In the genomic region with DNA sequence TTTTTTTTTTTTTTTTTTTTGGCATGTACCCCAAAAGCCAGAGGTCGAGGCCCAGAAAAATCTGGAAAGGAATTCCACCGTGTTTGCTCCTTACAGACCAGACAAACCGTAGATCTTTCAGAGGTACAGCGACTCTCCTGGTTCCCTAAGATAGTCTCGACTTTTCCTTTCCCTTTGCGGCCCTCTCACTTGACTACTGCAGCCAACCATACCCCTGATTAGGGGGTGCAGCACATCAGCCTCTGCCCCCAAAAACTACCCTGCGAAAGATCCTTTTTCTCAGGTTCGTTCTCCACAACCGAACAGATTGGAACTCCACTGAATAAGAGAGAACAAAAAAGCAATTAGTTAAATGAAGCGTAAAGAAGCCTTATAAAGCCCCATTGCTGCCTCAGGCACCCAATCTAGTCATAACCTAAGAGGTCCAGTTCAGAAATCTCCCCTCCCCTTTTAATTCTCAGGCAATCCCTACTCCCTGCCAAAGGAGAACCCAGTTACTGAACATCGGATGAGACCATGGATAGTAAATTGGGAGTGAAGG, we compare ENCODE assay signal across 8 cellular contexts. TPM values are rescaled to one million over a fixed set of nuclear protein-coding genes. Genes with fewer than 3 reads are reported as not detected.
DNase-seq lines count a peak whose midpoint lies in the region; ATAC-seq and TF ChIP-seq lines count a peak whose summit lies in the region.

No MANE protein-coding gene starts in this region.

- peak overlapping the region; percentile 90 to 99 (median 95) for H3K27ac Mint-ChIP-seq in naive B cell

- H3K36me3 ChIP-seq in effector memory CD4-positive, alpha-beta T cell (ENCODE audit: control insufficient read depth, insufficient read depth, low read length) = no peaks in the 10 kb centered on the region

- no peaks in the 10 kb centered on the region for H3K27me3 ChIP-seq in effector memory CD4-positive, alpha-beta T cell (replicated peaks; ENCODE audit: control insufficient read depth, insufficient read depth, low read length, poor library complexity, severe bottlenecking)

- no peaks in the 10 kb centered on the region for H3K27me3 Mint-ChIP-seq in naive B cell

- TF ChIP-seq CTCF in AG10803 (conservative IDR thresholded peaks at IDR 0.05; ENCODE audit: low read length) = no peak

- H3K4me1 ChIP-seq in effector memory CD4-positive, alpha-beta T cell (ENCODE audit: control insufficient read depth, insufficient read depth, low read length, poor library complexity, severe bottlenecking) = no peaks in the 10 kb centered on the region

- peak overlapping the region; percentile 86 to 95 (median 92) for H3K4me3 Mint-ChIP-seq in naive B cell

- H3K9me3 Mint-ChIP-seq in naive B cell = no peaks in the 10 kb centered on the region

- no peaks in the 10 kb centered on the region for H3K9me3 ChIP-seq in effector memory CD4-positive, alpha-beta T cell (ENCODE audit: control insufficient read depth, low read length)

- no peaks in the 10 kb centered on the region for H3K36me3 Mint-ChIP-seq in naive B cell

- H3K27ac ChIP-seq in effector memory CD4-positive, alpha-beta T cell (ENCODE audit: insufficient read depth, low read length, poor library complexity, severe bottlenecking) = peak overlapping the region; percentile 62

- H3K4me3 ChIP-seq in AG10803 (ENCODE audit: low read length) = peak overlapping the region; percentile 69
- peak overlapping the region; percentile 51 for H3K4me3 ChIP-seq in effector memory CD4-positive, alpha-beta T cell (ENCODE audit: insufficient read depth, low read depth, low read length, poor library complexity, severe bottlenecking)

- DNase-seq in AG10803 (ENCODE audit: low read depth) = no peak
- DNase-seq in NCI-H146 treated with DMSO at 0.1 percent for 48 hours (lab: John Stamatoyannopoulos, UW; ENCODE audit: unreplicated experiment) = peak; percentile 46
- DNase-seq in effector memory CD4-positive, alpha-beta T cell = no peak
- DNase-seq in naive B cell = no peak
- no peak for DNase-seq in epidermal melanocyte (ENCODE audit: insufficient read length, low spot score)
- DNase-seq in NCI-H1930 (lab: John Stamatoyannopoulos, UW) = no peak

- peaks cover 24 to 49% (median 45%) of the 10 kb centered on the region in 3 donors for H3K4me1 Mint-ChIP-seq in naive B cell

- ATAC-seq in GM19463 (IDR thresholded peaks at IDR 0.05; ENCODE audit: unreplicated experiment) (peak; percentile 2), naive B cell (ENCODE audit: low read depth in 2 of 2) (no peak), GM19467 (IDR thresholded peaks at IDR 0.05; ENCODE audit: unreplicated experiment) (no peak)

RNA-seq across cellular contexts. Expression of a gene that starts 0.4 kb away (rescaled TPM):
- 1 to 10 TPM in 3 of 6 donors, under 1 TPM in 2, not detected in 1; 0.89 to 2.3 (median 1.3) TPM for polyA plus RNA-seq in naive B cell (ENCODE audit: low read depth in 6 of 6)

RNA-seq across cellular contexts. Expression of a gene that starts 23.2 kb away (rescaled TPM):
- polyA plus RNA-seq in naive B cell (ENCODE audit: low read depth in 6 of 6) = 10 to 100 TPM; 15.6 to 43.4 (median 27.8) TPM

RNA-seq across cellular contexts. Expression of a gene that starts 58.1 kb away (rescaled TPM):
- polyA plus RNA-seq in naive B cell (ENCODE audit: low read depth in 6 of 6) = 1 to 10 TPM in 5 of 6 donors, not detected in 1; 1.2 to 2.7 (median 1.6) TPM
